23 cellular contexts compared by ENCODE assay signal in genomic region chr5:77174526-77174925, GRCh38. TPM values are rescaled to one million over a fixed set of nuclear protein-coding genes. Genes with fewer than 3 reads are reported as not detected.
A peak's percentile ranks its signal among the peaks of the same experiment; 100 is the strongest.
DNase-seq lines count a peak whose midpoint lies in the region; ATAC-seq and TF ChIP-seq lines count a peak whose summit lies in the region.
"Had no signal": no experiment of that assay in that cellular context is flagged by ENCODE, and none has a peak within 500 bp of the region (broad histone marks: within the 10 kb centered on the region; RNA-seq: fewer than 3 reads in every experiment).

No MANE protein-coding gene starts in this region.

- POLR2A ChIA-PET in activated CD4-positive, alpha-beta T cell treated with anti-CD3 and anti-CD28 coated beads for 36 hours (lab: Charles Lee): no interaction called here

- H3K4me3 Mint-ChIP-seq in activated CD4-positive, alpha-beta T cell treated with anti-CD3 and anti-CD28 coated beads, Interleukin-2, amount 10 ng/mL, durations not matched to agents 24 days and 14 days: no peak overlapping the region
- no peak overlapping the region for H3K4me3 Mint-ChIP-seq in activated CD4-positive, alpha-beta T cell treated with anti-CD3 and anti-CD28 coated beads for 36 hours
- H3K4me3 Mint-ChIP-seq in stimulated activated effector memory CD8-positive, alpha-beta T cell treated with anti-CD3 and anti-CD28 coated beads, Interleukin-12 subunit alpha, Interleukin-12 subunit beta, amount 100 ng/mL, for 72 hours: no peak overlapping the region
- H3K4me3 Mint-ChIP-seq: CD14-positive monocyte; CD4-positive, alpha-beta T cell; CD8-positive, alpha-beta memory T cell had no signal

- H3K4me1 Mint-ChIP-seq in activated CD4-positive, alpha-beta T cell treated with anti-CD3 and anti-CD28 coated beads, Interleukin-2, amount 10 ng/mL, durations not matched to agents 24 days and 14 days: no peaks in the 10 kb centered on the region
- H3K4me1 Mint-ChIP-seq in activated CD4-positive, alpha-beta T cell treated with anti-CD3 and anti-CD28 coated beads for 36 hours: no peaks in the 10 kb centered on the region
- H3K4me1 Mint-ChIP-seq in stimulated activated effector memory CD8-positive, alpha-beta T cell treated with anti-CD3 and anti-CD28 coated beads, Interleukin-12 subunit alpha, Interleukin-12 subunit beta, amount 100 ng/mL, for 72 hours: no peaks in the 10 kb centered on the region
- H3K4me1 Mint-ChIP-seq: CD14-positive monocyte; CD8-positive, alpha-beta memory T cell had no signal

- DNase-seq in activated CD4-positive, alpha-beta T cell treated with anti-CD3 and anti-CD28 coated beads, Interleukin-2, amount 10 ng/mL, durations not matched to agents 24 days and 14 days: peak; percentile 29
- DNase-seq in activated CD4-positive, alpha-beta T cell treated with anti-CD3 and anti-CD28 coated beads for 36 hours: no peak
- DNase-seq in right cardiac atrium (peak in 1 of 3 donors; percentile 45), right atrium auricular region (ENCODE audit: low spot score) (no peak), upper lobe of right lung (no peak)
- DNase-seq in stimulated activated effector memory CD8-positive, alpha-beta T cell treated with anti-CD3 and anti-CD28 coated beads, Interleukin-12 subunit alpha, Interleukin-12 subunit beta, amount 100 ng/mL, for 72 hours (ENCODE audit: low spot score in 2 of 2): no peak
- DNase-seq: ACHN; AML-193; BE2C; CD4-positive, alpha-beta T cell; CD8-positive, alpha-beta memory T cell; DMS 273 treated with DMSO at 0.1 percent for 48 hours; DMS79; EL; GDM1; GM23248; HCEC 1CT had no signal

- WGBS in right cardiac atrium: 68% methylated on average over 6 of the region's 6 CpGs

- peaks cover 21% of the 10 kb centered on the region for H3K27me3 Mint-ChIP-seq in activated CD4-positive, alpha-beta T cell treated with anti-CD3 and anti-CD28 coated beads, Interleukin-2, amount 10 ng/mL, durations not matched to agents 24 days and 14 days
- H3K27me3 Mint-ChIP-seq in activated CD4-positive, alpha-beta T cell treated with anti-CD3 and anti-CD28 coated beads for 36 hours: peaks cover 5% of the 10 kb centered on the region

- H3K4me1 ChIP-seq in right cardiac atrium (ENCODE audit: control insufficient read depth, insufficient read depth, low read length): peaks cover under 1% of the 10 kb centered on the region
- H3K4me1 ChIP-seq in right atrium auricular region: peaks cover 0 to 6% of the 10 kb centered on the region in 2 donors
- no peaks in the 10 kb centered on the region for H3K4me1 ChIP-seq in upper lobe of right lung
- H3K4me1 ChIP-seq: BE2C; BLaER1 treated with 17β-estradiol and CSF1 and Interleukin-3, amounts not matched to agents 10 nM and 100 nM had no signal

- no peaks in the 10 kb centered on the region for H3K36me3 ChIP-seq in right atrium auricular region
- H3K36me3 ChIP-seq in upper lobe of right lung: no peaks in the 10 kb centered on the region
- H3K36me3 ChIP-seq: BE2C; BLaER1 treated with 17β-estradiol and CSF1 and Interleukin-3, amounts not matched to agents 10 nM and 100 nM had no signal

- H3K9me3 ChIP-seq in right cardiac atrium (ENCODE audit: control insufficient read depth, low read length): no peaks in the 10 kb centered on the region
- H3K9me3 ChIP-seq in right atrium auricular region: no peaks in the 10 kb centered on the region
- no peaks in the 10 kb centered on the region for H3K9me3 ChIP-seq in upper lobe of right lung
- H3K9me3 ChIP-seq: BE2C; BLaER1 treated with 17β-estradiol and CSF1 and Interleukin-3, amounts not matched to agents 10 nM and 100 nM had no signal

- H3K27me3 ChIP-seq in right cardiac atrium (ENCODE audit: control insufficient read depth, insufficient read depth) (no peaks in the 10 kb centered on the region), right atrium auricular region (no peaks in the 10 kb centered on the region), upper lobe of right lung (peaks cover 3% of the 10 kb centered on the region)
- H3K27me3 ChIP-seq: BE2C; BLaER1 treated with 17β-estradiol and CSF1 and Interleukin-3, amounts not matched to agents 10 nM and 100 nM had no signal

- H3K9me3 Mint-ChIP-seq in activated CD4-positive, alpha-beta T cell treated with anti-CD3 and anti-CD28 coated beads, Interleukin-2, amount 10 ng/mL, durations not matched to agents 24 days and 14 days: no peaks in the 10 kb centered on the region
- H3K9me3 Mint-ChIP-seq in activated CD4-positive, alpha-beta T cell treated with anti-CD3 and anti-CD28 coated beads for 36 hours (ENCODE audit: low read depth): no peaks in the 10 kb centered on the region
- no peaks in the 10 kb centered on the region for H3K9me3 Mint-ChIP-seq in stimulated activated effector memory CD8-positive, alpha-beta T cell treated with anti-CD3 and anti-CD28 coated beads, Interleukin-12 subunit alpha, Interleukin-12 subunit beta, amount 100 ng/mL, for 72 hours
- H3K9me3 Mint-ChIP-seq: CD14-positive monocyte; CD4-positive, alpha-beta T cell; CD8-positive, alpha-beta memory T cell had no signal

- H3K27ac ChIP-seq in right cardiac atrium (ENCODE audit: low read length) (peak overlapping the region; percentile 2), right atrium auricular region (peak overlapping the region in 1 of 2 donors; percentile 93), upper lobe of right lung (no peak overlapping the region)
- H3K27ac ChIP-seq: 22Rv1; BLaER1 treated with 17β-estradiol and CSF1 and Interleukin-3, amounts not matched to agents 10 nM and 100 nM; GM23248 had no signal

- intact Hi-C loops in activated CD4-positive, alpha-beta T cell treated with anti-CD3 and anti-CD28 coated beads, Interleukin-2, amount 10 ng/mL, durations not matched to agents 24 days and 14 days (cut with micrococcal nuclease): no loop called here
- intact Hi-C loops in activated CD4-positive, alpha-beta T cell treated with anti-CD3 and anti-CD28 coated beads for 36 hours (cut with DNase I, micrococcal nuclease): no loop called here
- intact Hi-C loops in right cardiac atrium (cut with DNase I) (no loop called here), upper lobe of right lung (cut with DNase I) (no loop called here)

- TF ChIP-seq CTCF in right atrium auricular region (IDR thresholded peaks at IDR 0.05) (no peak), upper lobe of right lung (IDR thresholded peaks at IDR 0.05) (no peak)

- H3K4me3 ChIP-seq in right cardiac atrium (ENCODE audit: low read length) (no peak overlapping the region), right atrium auricular region (no peak overlapping the region), upper lobe of right lung (no peak overlapping the region)
- H3K4me3 ChIP-seq: BLaER1 treated with 17β-estradiol and CSF1 and Interleukin-3, amounts not matched to agents 10 nM and 100 nM; GM12878; GM23248 had no signal

- H3K36me3 Mint-ChIP-seq in activated CD4-positive, alpha-beta T cell treated with anti-CD3 and anti-CD28 coated beads, Interleukin-2, amount 10 ng/mL, durations not matched to agents 24 days and 14 days (ENCODE audit: low read depth): no peaks in the 10 kb centered on the region
- H3K36me3 Mint-ChIP-seq in activated CD4-positive, alpha-beta T cell treated with anti-CD3 and anti-CD28 coated beads for 36 hours (ENCODE audit: low read depth): no peaks in the 10 kb centered on the region
- no peaks in the 10 kb centered on the region for H3K36me3 Mint-ChIP-seq in stimulated activated effector memory CD8-positive, alpha-beta T cell treated with anti-CD3 and anti-CD28 coated beads, Interleukin-12 subunit alpha, Interleukin-12 subunit beta, amount 100 ng/mL, for 72 hours
- H3K36me3 Mint-ChIP-seq: CD14-positive monocyte; CD8-positive, alpha-beta memory T cell had no signal

- CTCF ChIA-PET in activated CD4-positive, alpha-beta T cell treated with anti-CD3 and anti-CD28 coated beads for 36 hours (lab: Charles Lee): interaction anchor here (0.6 to 2.1 kb wide), 3 partner anchors 23 to 318 kb away, joined by 3 to 5 read pairs (median 3); partner anchors contain the start of gene WDR41

- no peak overlapping the region for H3K27ac Mint-ChIP-seq in activated CD4-positive, alpha-beta T cell treated with anti-CD3 and anti-CD28 coated beads, Interleukin-2, amount 10 ng/mL, durations not matched to agents 24 days and 14 days
- H3K27ac Mint-ChIP-seq in activated CD4-positive, alpha-beta T cell treated with anti-CD3 and anti-CD28 coated beads for 36 hours: no peak overlapping the region
- H3K27ac Mint-ChIP-seq in stimulated activated effector memory CD8-positive, alpha-beta T cell treated with anti-CD3 and anti-CD28 coated beads, Interleukin-12 subunit alpha, Interleukin-12 subunit beta, amount 100 ng/mL, for 72 hours: no peak overlapping the region
- H3K27ac Mint-ChIP-seq: CD14-positive monocyte; CD4-positive, alpha-beta T cell; CD8-positive, alpha-beta memory T cell had no signal

- ATAC-seq in activated CD4-positive, alpha-beta T cell treated with anti-CD3 and anti-CD28 coated beads for 36 hours: no peak
- ATAC-seq in right cardiac atrium: peak; percentile 46 to 51
- peak; percentile 14 for ATAC-seq in stimulated activated effector memory CD8-positive, alpha-beta T cell treated with anti-CD3 and anti-CD28 coated beads, Interleukin-12 subunit alpha, Interleukin-12 subunit beta, amount 100 ng/mL, for 72 hours
- ATAC-seq in upper lobe of right lung: peak; percentile 19
- no peak for ATAC-seq in HG03139 (IDR thresholded peaks at IDR 0.05; ENCODE audit: unreplicated experiment)
- ATAC-seq in HG02623 (IDR thresholded peaks at IDR 0.05; ENCODE audit: unreplicated experiment): no peak
- ATAC-seq: GM12878 had no signal

RNA-seq across cellular contexts. Expression of gene PDE8B, which starts 36.0 kb away (rescaled TPM):
- total RNA-seq in activated CD4-positive, alpha-beta T cell treated with anti-CD3 and anti-CD28 coated beads, Interleukin-2, amount 10 ng/mL, durations not matched to agents 24 days and 14 days: 0.17 and 0.19 TPM in 2 replicates
- not detected for total RNA-seq in activated CD4-positive, alpha-beta T cell treated with anti-CD3 and anti-CD28 coated beads for 36 hours
- total RNA-seq in right cardiac atrium (10 to 100 TPM; 35.8 to 71.2 (median 46.5) TPM), right atrium auricular region (10 to 100 TPM; 22.2 to 64.5 TPM), upper lobe of right lung (4.9 TPM)
- 15.1 TPM for polyA plus RNA-seq in right cardiac atrium
- total RNA-seq: CD8-positive, alpha-beta memory T cell; GM23248 had no signal

Comparison
In these comparisons a context has a peak if more than half of its experiments do, and no peak if none do; other contexts are left out.
1. ATAC-seq: peak in right cardiac atrium (2 of 2), stimulated activated effector memory CD8-positive, alpha-beta T cell treated with anti-CD3 and anti-CD28 coated beads, Interleukin-12 subunit alpha, Interleukin-12 subunit beta, amount 100 ng/mL, for 72 hours (single experiment) and upper lobe of right lung (single experiment); none in activated CD4-positive, alpha-beta T cell treated with anti-CD3 and anti-CD28 coated beads for 36 hours (single experiment), HG03139 (single experiment) and HG02623 (single experiment).